15 cellular contexts compared by ENCODE assay signal in the genomic region with DNA sequence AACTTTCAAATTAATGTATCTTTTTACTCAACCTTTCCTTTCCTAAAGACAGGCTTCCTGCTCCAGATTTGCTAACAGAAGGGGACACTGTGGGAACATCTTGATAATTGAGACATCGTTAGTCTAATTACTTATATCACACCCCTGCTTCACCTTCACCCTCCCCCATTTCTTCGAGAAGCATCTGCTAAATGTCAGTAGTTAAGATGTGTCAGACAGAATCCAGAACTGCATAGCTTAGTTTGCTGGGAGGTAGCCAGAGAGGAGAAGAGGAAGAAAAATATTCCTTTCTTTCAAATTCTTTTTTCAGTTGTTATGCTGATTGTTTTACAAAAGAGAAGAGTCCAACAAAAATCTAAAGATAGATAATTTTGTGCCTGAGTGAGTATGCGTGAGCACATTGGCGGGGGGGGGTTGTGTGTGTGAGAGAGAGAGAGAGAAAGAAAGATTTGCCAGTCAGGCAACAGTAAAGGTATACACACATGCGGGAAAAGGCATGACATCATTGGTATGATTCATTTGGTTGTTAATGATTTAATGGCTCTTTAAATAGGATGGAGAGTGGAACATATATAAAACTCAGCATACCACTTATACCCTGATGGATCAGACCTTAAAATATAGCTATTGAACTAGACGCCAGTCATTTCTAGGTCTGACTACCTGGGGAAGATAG.
DNase-seq lines count a peak whose midpoint lies in the region; TF ChIP-seq lines count a peak whose summit lies in the region.
"Had no signal": no experiment of that assay in that cellular context is flagged by ENCODE, and none has a peak within 500 bp of the region (broad histone marks: within the 10 kb centered on the region; RNA-seq: fewer than 3 reads in every experiment).

No MANE protein-coding gene starts in this region.

- intact Hi-C loops in colonic mucosa (cut with DNase I), result no loop called here

- 28% methylated on average over 6 of the region's 6 CpGs for WGBS in SK-N-SH (ENCODE audit: low lambda C conversion rate)

- H3K9me3 ChIP-seq in SK-N-SH, result no peaks in the 10 kb centered on the region
- H3K9me3 ChIP-seq in Karpas-422 (ENCODE audit: low read length), result no peaks in the 10 kb centered on the region
- no peaks in the 10 kb centered on the region for H3K9me3 ChIP-seq in colonic mucosa
- H3K9me3 ChIP-seq: right lobe of liver had no signal

- peak overlapping the region; percentile 6 to 73 (median 28) for H3K27ac Mint-ChIP-seq in nephron
- H3K27ac Mint-ChIP-seq: activated naive CD4-positive, alpha-beta T cell treated with anti-CD3 and anti-CD28 coated beads, Interleukin-2, amount 50 U/mL, for 72 hours; naive B cell had no signal

- H3K4me1 ChIP-seq in SK-N-SH (ENCODE audit: control insufficient read depth in 1 of 2, insufficient read depth in 2 of 2, low read depth in 1 of 2, low read length in 1 of 2), result 0 out of 4 replicates have a peak, but pooled peaks cover 0 to 10% of the 10 kb centered on the region in 2 experiments
- H3K4me1 ChIP-seq in Karpas-422 (ENCODE audit: low read length), result no peaks in the 10 kb centered on the region
- no peaks in the 10 kb centered on the region for H3K4me1 ChIP-seq in colonic mucosa
- H3K4me1 ChIP-seq: right lobe of liver had no signal

- H2AFZ ChIP-seq in SK-N-SH (ENCODE audit: low read depth), result no peak overlapping the region
- no peak overlapping the region for H2AFZ ChIP-seq in Karpas-422 (ENCODE audit: low read length)

- in situ Hi-C loops in GM13976 (cut with MboI; ENCODE audit: low sequenced_read_pairs, unreplicated experiment), result no loop called here

- H3K79me2 ChIP-seq in SK-N-SH (ENCODE audit: insufficient read depth) (no peaks in the 10 kb centered on the region), Karpas-422 (ENCODE audit: low read length) (no peaks in the 10 kb centered on the region)

- TF ChIP-seq EP300 in SK-N-SH (IDR thresholded peaks at IDR 0.05; ENCODE audit: borderline replicate concordance in 1 of 2, low read depth in 1 of 2, low read length in 1 of 2), result no peak

- TF ChIP-seq CTCF in SK-N-SH (IDR thresholded peaks at IDR 0.05), result no peak
- TF ChIP-seq CTCF in fibroblast of villous mesenchyme (IDR thresholded peaks at IDR 0.05; ENCODE audit: insufficient read depth, low read depth, low read length), result no peak
- no peak for TF ChIP-seq CTCF in nephron (IDR thresholded peaks at IDR 0.05; ENCODE audit: unreplicated experiment in 3 of 3)
- no peak for TF ChIP-seq CTCF in GM13976 (IDR thresholded peaks at IDR 0.05; ENCODE audit: borderline replicate concordance, control extremely low read depth, extremely low read depth, insufficient read depth, missing control alignments)
- TF ChIP-seq CTCF in colonic mucosa (IDR thresholded peaks at IDR 0.05), result no peak

- H4K20me1 ChIP-seq in SK-N-SH (ENCODE audit: insufficient read depth), result no peaks in the 10 kb centered on the region
- H4K20me1 ChIP-seq in Karpas-422 (ENCODE audit: insufficient read depth, low read depth, low read length), result no peaks in the 10 kb centered on the region

- H3K9me3 Mint-ChIP-seq in nephron, result no peaks in the 10 kb centered on the region

- H3K4me3 Mint-ChIP-seq in nephron, result no peak overlapping the region
- H3K4me3 Mint-ChIP-seq: CD14-positive monocyte, naive B cell had no signal

- H3K9ac ChIP-seq in SK-N-SH (no peak overlapping the region), Karpas-422 (ENCODE audit: low read length) (no peak overlapping the region), colonic mucosa (ENCODE audit: low read depth in 2 of 2, low read length in 2 of 2) (no peak overlapping the region)

- H3K27ac ChIP-seq in SK-N-SH (ENCODE audit: low read depth in 2 of 2, low read length in 1 of 2), result peak overlapping the region in 1 of 2 experiments; percentile 32; a peak in 2 of 4 replicates
- H3K27ac ChIP-seq in Karpas-422 (ENCODE audit: low read length), result no peak overlapping the region
- no peak overlapping the region for H3K27ac ChIP-seq in colonic mucosa
- H3K27ac ChIP-seq: coronary artery, right lobe of liver had no signal

- H3K27me3 Mint-ChIP-seq in nephron (ENCODE audit: low read depth), result no peaks in the 10 kb centered on the region
- H3K27me3 Mint-ChIP-seq: naive B cell had no signal

- H3K4me1 Mint-ChIP-seq in nephron, result peaks cover 11% of the 10 kb centered on the region
- H3K4me1 Mint-ChIP-seq: CD14-positive monocyte, naive B cell had no signal

- POLR2A ChIA-PET in SK-N-SH (lab: Yijun Ruan, JAX), result no interaction called here

- CTCF ChIA-PET in SK-N-SH (lab: Yijun Ruan, JAX), result no interaction called here

- DNase-seq in ELR (ENCODE audit: low read depth), result peak; percentile 59
- DNase-seq in SK-N-SH, result no peak
- DNase-seq in fibroblast of villous mesenchyme (ENCODE audit: low read depth), result peak; percentile 85
- DNase-seq in activated naive CD4-positive, alpha-beta T cell (lab: John Stamatoyannopoulos, UW), result no peak
- no peak for DNase-seq in Karpas-422
- DNase-seq in GM13976 (ENCODE audit: low spot score), result no peak
- DNase-seq in colonic mucosa, result no peak
- DNase-seq: H7, naive B cell, NCI-H2081 treated with DMSO at 0.1 percent for 48 hours, right lobe of liver had no signal

- H3K4me3 ChIP-seq in SK-N-SH (ENCODE audit: low read depth in 2 of 2, low read length in 1 of 2) (no peak overlapping the region), fibroblast of villous mesenchyme (ENCODE audit: low read depth, low read length) (no peak overlapping the region), Karpas-422 (ENCODE audit: low read length) (no peak overlapping the region), colonic mucosa (no peak overlapping the region)
- H3K4me3 ChIP-seq: coronary artery, right lobe of liver had no signal

- no peaks in the 10 kb centered on the region for H3K36me3 Mint-ChIP-seq in nephron (ENCODE audit: low read depth)
- H3K36me3 Mint-ChIP-seq: activated naive CD4-positive, alpha-beta T cell treated with anti-CD3 and anti-CD28 coated beads, Interleukin-2, amount 50 U/mL, for 72 hours; CD14-positive monocyte; naive B cell had no signal

- H3K4me2 ChIP-seq in SK-N-SH, result no peak overlapping the region
- H3K4me2 ChIP-seq in Karpas-422 (ENCODE audit: low read depth, low read length, poor library complexity, severe bottlenecking), result no peak overlapping the region

- H3F3A ChIP-seq in SK-N-SH (replicated peaks; ENCODE audit: insufficient read depth), result peaks cover 11% of the 10 kb centered on the region

- H3K36me3 ChIP-seq in SK-N-SH (replicated peaks in 1 of 2; ENCODE audit: control insufficient read depth in 1 of 2, insufficient read depth in 2 of 2, low read length in 1 of 2), result no peaks in the 10 kb centered on the region
- no peaks in the 10 kb centered on the region for H3K36me3 ChIP-seq in Karpas-422 (ENCODE audit: insufficient read depth, low read length)
- H3K36me3 ChIP-seq in colonic mucosa, result no peaks in the 10 kb centered on the region
- H3K36me3 ChIP-seq: right lobe of liver had no signal

- H3K9me2 ChIP-seq in SK-N-SH (no peaks in the 10 kb centered on the region), Karpas-422 (replicated peaks; ENCODE audit: insufficient read depth, low read length) (no peaks in the 10 kb centered on the region)

- H3K27me3 ChIP-seq in SK-N-SH (ENCODE audit: insufficient read depth) (no peaks in the 10 kb centered on the region), Karpas-422 (ENCODE audit: low read length) (no peaks in the 10 kb centered on the region), colonic mucosa (no peaks in the 10 kb centered on the region)
- H3K27me3 ChIP-seq: right lobe of liver had no signal

- no peak for TF ChIP-seq RAD21 in SK-N-SH (IDR thresholded peaks at IDR 0.05; ENCODE audit: low read length)

TF ChIP-seq in SK-N-SH, 30 proteins besides CTCF, POLR2A, EP300 and RAD21 (continues in another document):
- TF ChIP-seq GATA2 (CRISPR knock-in tag; IDR thresholded peaks at IDR 0.05), result no peak
- peak; percentile 90 for TF ChIP-seq TCF12 (IDR thresholded peaks at IDR 0.05)
- TF ChIP-seq FOSL2 (IDR thresholded peaks at IDR 0.05; ENCODE audit: borderline replicate concordance, low read depth), result peak; percentile 22; the same call in 1 of the 2 replicates
- TF ChIP-seq, protein P1, sequence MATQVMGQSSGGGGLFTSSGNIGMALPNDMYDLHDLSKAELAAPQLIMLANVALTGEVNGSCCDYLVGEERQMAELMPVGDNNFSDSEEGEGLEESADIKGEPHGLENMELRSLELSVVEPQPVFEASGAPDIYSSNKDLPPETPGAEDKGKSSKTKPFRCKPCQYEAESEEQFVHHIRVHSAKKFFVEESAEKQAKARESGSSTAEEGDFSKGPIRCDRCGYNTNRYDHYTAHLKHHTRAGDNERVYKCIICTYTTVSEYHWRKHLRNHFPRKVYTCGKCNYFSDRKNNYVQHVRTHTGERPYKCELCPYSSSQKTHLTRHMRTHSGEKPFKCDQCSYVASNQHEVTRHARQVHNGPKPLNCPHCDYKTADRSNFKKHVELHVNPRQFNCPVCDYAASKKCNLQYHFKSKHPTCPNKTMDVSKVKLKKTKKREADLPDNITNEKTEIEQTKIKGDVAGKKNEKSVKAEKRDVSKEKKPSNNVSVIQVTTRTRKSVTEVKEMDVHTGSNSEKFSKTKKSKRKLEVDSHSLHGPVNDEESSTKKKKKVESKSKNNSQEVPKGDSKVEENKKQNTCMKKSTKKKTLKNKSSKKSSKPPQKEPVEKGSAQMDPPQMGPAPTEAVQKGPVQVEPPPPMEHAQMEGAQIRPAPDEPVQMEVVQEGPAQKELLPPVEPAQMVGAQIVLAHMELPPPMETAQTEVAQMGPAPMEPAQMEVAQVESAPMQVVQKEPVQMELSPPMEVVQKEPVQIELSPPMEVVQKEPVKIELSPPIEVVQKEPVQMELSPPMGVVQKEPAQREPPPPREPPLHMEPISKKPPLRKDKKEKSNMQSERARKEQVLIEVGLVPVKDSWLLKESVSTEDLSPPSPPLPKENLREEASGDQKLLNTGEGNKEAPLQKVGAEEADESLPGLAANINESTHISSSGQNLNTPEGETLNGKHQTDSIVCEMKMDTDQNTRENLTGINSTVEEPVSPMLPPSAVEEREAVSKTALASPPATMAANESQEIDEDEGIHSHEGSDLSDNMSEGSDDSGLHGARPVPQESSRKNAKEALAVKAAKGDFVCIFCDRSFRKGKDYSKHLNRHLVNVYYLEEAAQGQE (IDR thresholded peaks at IDR 0.05; ENCODE audit: low read depth, low read length), result no peak
- TF ChIP-seq, protein P2, sequence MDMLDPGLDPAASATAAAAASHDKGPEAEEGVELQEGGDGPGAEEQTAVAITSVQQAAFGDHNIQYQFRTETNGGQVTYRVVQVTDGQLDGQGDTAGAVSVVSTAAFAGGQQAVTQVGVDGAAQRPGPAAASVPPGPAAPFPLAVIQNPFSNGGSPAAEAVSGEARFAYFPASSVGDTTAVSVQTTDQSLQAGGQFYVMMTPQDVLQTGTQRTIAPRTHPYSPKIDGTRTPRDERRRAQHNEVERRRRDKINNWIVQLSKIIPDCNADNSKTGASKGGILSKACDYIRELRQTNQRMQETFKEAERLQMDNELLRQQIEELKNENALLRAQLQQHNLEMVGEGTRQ (IDR thresholded peaks at IDR 0.05; ENCODE audit: borderline replicate concordance, low read depth, low read length), result no peak

Comparison
In these comparisons a context has a peak if more than half of its experiments do, and no peak if none do; other contexts are left out.
1. DNase-seq: peak in ELR (single experiment) and fibroblast of villous mesenchyme (single experiment); none in SK-N-SH (single experiment), activated naive CD4-positive, alpha-beta T cell (0 of 4), Karpas-422 (single experiment), GM13976 (single experiment) and colonic mucosa (single experiment).